In the genomic region with DNA sequence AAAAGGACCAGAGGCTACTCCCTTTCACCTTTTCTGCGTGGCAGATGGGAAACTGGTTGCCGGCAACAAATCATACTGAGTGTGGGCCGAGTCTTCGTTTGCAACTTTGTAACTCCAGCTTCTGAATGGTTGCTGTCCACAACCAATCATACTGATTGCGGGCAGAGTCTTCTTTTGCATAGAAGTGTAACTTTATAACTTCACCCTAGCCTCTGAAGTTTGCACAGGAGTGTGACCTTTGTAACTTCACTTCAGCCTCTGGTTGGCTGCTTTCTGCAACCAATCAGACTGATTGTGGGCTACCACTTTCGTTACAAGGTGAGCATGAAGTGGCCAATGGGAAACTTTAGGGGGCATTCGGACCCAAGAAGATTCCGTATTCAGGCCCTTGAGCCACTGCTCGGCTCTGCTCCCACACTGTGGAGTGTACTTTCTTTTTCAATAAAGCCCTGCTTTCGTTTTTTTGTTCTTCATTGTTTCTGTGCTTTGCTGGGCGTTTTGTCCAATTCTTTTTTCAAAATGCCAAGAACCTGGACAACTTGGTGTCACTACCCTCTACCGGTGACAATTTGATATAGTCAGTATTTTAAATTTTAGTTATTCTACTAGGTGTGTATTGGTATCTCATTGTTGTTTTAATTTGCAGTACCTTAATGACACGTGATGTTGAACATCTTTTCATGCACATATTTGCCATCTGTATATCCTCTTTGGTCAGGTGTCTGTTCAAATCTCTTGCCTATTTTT, we compare ENCODE assay signal across 30 cellular contexts. TPM values are rescaled to one million over a fixed set of nuclear protein-coding genes. Genes with fewer than 3 reads are reported as not detected.
A peak's percentile ranks its signal among the peaks of the same experiment; 100 is the strongest.
DNase-seq lines count a peak whose midpoint lies in the region; ATAC-seq, FAIRE-seq and TF ChIP-seq lines count a peak whose summit lies in the region.
"Had no signal": no experiment of that assay in that cellular context is flagged by ENCODE, and none has a peak within 500 bp of the region (broad histone marks: within the 10 kb centered on the region; RNA-seq: fewer than 3 reads in every experiment).

No MANE protein-coding gene starts in this region.

- H4K20me1 ChIP-seq in PC-3 (ENCODE audit: low read length), result no peaks in the 10 kb centered on the region

- POLR2A ChIA-PET in PC-3 (lab: Charles Lee; ENCODE audit: unreplicated experiment), result no interaction called here

- H3K4me3 ChIP-seq in PC-3 (ENCODE audit: low read length) (no peak overlapping the region), kidney (ENCODE audit: low read length in 2 of 2) (peak overlapping the region in 1 of 2 donors; percentile 37)
- H3K4me3 ChIP-seq: dorsolateral prefrontal cortex, Peyer's patch, SK-N-MC had no signal

- H3K36me3 ChIP-seq in PC-3 (ENCODE audit: low read depth, low read length) (no peaks in the 10 kb centered on the region), kidney (ENCODE audit: control insufficient read depth in 1 of 2, insufficient read depth in 2 of 2, low read length in 2 of 2) (no peaks in the 10 kb centered on the region)
- H3K36me3 ChIP-seq: Peyer's patch had no signal

- FAIRE-seq in kidney (lab: Jason Lieb, UNC), result peak; percentile 45
- FAIRE-seq: islet of Langerhans, urothelium cell line had no signal

- DNase-seq in NCI-H748 (lab: John Stamatoyannopoulos, UW; ENCODE audit: unreplicated experiment), result peak; percentile 0
- no peak for DNase-seq in NCI-H748 treated with DMSO at 0.1 percent for 48 hours (lab: John Stamatoyannopoulos, UW)
- DNase-seq in PC-3, result peak; percentile 20
- DNase-seq in kidney, result no peak
- DNase-seq in NOMO-1 (lab: John Stamatoyannopoulos, UW; ENCODE audit: unreplicated experiment in 2 of 2), result no peak
- no peak for DNase-seq in SKM-1 (lab: John Stamatoyannopoulos, UW; ENCODE audit: unreplicated experiment)
- DNase-seq: activated CD4-positive, CD25-positive, alpha-beta regulatory T cell treated with anti-CD3 and anti-CD28 coated beads, Interleukin-2, amount 50 U/mL, for 72 hours; activated naive CD4-positive, alpha-beta T cell treated with anti-CD3 and anti-CD28 coated beads for 36 hours; activated T-cell treated with anti-CD3 and anti-CD28 coated beads, Interleukin-2, amount 50 U/mL, for 48 hours; C1 segment of cervical spinal cord; DMS 273 treated with DMSO at 0.1 percent for 48 hours; dorsolateral prefrontal cortex; GDM1; hippocampal formation; KG1; NCI-H1092 treated with DMSO at 0.1 percent for 48 hours; NCI-H2081 treated with DMSO at 0.1 percent for 48 hours; NCI-H526; occipital lobe; Peyer's patch had no signal

- peak overlapping the region; percentile 39; the same call in 1 of the 2 replicates for H3K4me2 ChIP-seq in PC-3 (ENCODE audit: low read length)

- H2AFZ ChIP-seq in PC-3 (ENCODE audit: low read length), result no peak overlapping the region

- BruUV-seq in PC-3 (replicated peaks; lab: Mats Ljungman, UMichigan), result no TSS peak

- H3K4me1 ChIP-seq in PC-3 (ENCODE audit: insufficient read depth, low read length), result no peaks in the 10 kb centered on the region
- no peaks in the 10 kb centered on the region for H3K4me1 ChIP-seq in kidney (ENCODE audit: control insufficient read depth in 1 of 2, insufficient read depth in 1 of 2, low read depth in 1 of 2, low read length in 2 of 2)
- H3K4me1 ChIP-seq: Peyer's patch had no signal

- no peaks in the 10 kb centered on the region for H3K27me3 ChIP-seq in PC-3 (ENCODE audit: low read length)
- H3K27me3 ChIP-seq: Peyer's patch had no signal

- no peaks in the 10 kb centered on the region for H3K9me2 ChIP-seq in PC-3 (replicated peaks; ENCODE audit: low read length)

- TF ChIP-seq CTCF in PC-3 (conservative IDR thresholded peaks at IDR 0.05; ENCODE audit: low read depth, low read length) (no peak; the same call in 1 of the 2 replicates), kidney (IDR thresholded peaks at IDR 0.05; ENCODE audit: borderline replicate concordance, extremely low read depth, insufficient read depth) (no peak)

- CTCF ChIA-PET in PC-3 (lab: Charles Lee), result no interaction called here

- no peak overlapping the region for H3K27ac ChIP-seq in PC-3 (ENCODE audit: low read length)
- H3K27ac ChIP-seq in kidney (ENCODE audit: low read depth in 2 of 2, low read length in 2 of 2), result no peak overlapping the region
- H3K27ac ChIP-seq: dorsolateral prefrontal cortex, Peyer's patch, SK-N-MC had no signal

- no peak overlapping the region for H3K9ac ChIP-seq in PC-3 (ENCODE audit: low read length)
- no peak overlapping the region for H3K9ac ChIP-seq in kidney (ENCODE audit: low read length in 2 of 2)

- ATAC-seq in PC-3, result no peak
- no peak for ATAC-seq in HG02798 (IDR thresholded peaks at IDR 0.05; ENCODE audit: poor library complexity, unreplicated experiment)
- no peak for ATAC-seq in HG02840 (IDR thresholded peaks at IDR 0.05; ENCODE audit: low FRiP score, unreplicated experiment)
- ATAC-seq: sciatic nerve had no signal

- H3K9me3 ChIP-seq in PC-3 (ENCODE audit: low read length) (no peaks in the 10 kb centered on the region), kidney (ENCODE audit: control insufficient read depth in 1 of 2, low read length in 2 of 2) (no peaks in the 10 kb centered on the region)
- H3K9me3 ChIP-seq: Peyer's patch had no signal

- no peaks in the 10 kb centered on the region for H3K79me2 ChIP-seq in PC-3 (ENCODE audit: low read length)

- intact Hi-C loops in PC-3 (cut with micrococcal nuclease), result loop anchor here (1.0 kb wide), 1 partner anchor 76 kb away; no protein-coding TSS in a partner anchor
- intact Hi-C loops in kidney (cut with DNase I), result no loop called here

- no peaks in the 10 kb centered on the region for H3F3A ChIP-seq in PC-3 (ENCODE audit: low read length, unreplicated experiment)

RNA-seq across cellular contexts. Expression of gene PAGE5, which starts 9.0 kb away (rescaled TPM):
- not detected in 2 replicates for total RNA-seq in PC-3 (2014; rRNA removed)
- not detected for total RNA-seq in kidney
- not detected for polyA plus RNA-seq in kidney (ENCODE audit: insufficient read depth, low read depth, low replicate concordance)
- total RNA-seq: cardiac septum, dorsolateral prefrontal cortex, fibroblast of villous mesenchyme, myocyte, occipital lobe, Peyer's patch, sciatic nerve had no signal

RNA-seq across cellular contexts. Expression of gene PAGE3, which starts 53.6 kb away (rescaled TPM):
- total RNA-seq in PC-3 (2014; rRNA removed) (not detected in 2 replicates), kidney (not detected)
- polyA plus RNA-seq in kidney (ENCODE audit: insufficient read depth, low read depth, low replicate concordance), result not detected
- total RNA-seq: activated CD8-positive, alpha-beta memory T cell treated with anti-CD3 and anti-CD28 coated beads for 36 hours; activated naive CD4-positive, alpha-beta T cell treated with anti-CD3 and anti-CD28 coated beads for 36 hours; cardiac septum; dorsolateral prefrontal cortex; fibroblast of villous mesenchyme; myocyte; occipital lobe; Peyer's patch; sciatic nerve had no signal

Comparison
In these comparisons a context has a peak if more than half of its experiments do, and no peak if none do; other contexts are left out.
1. DNase-seq: peak in NCI-H748 (single experiment) and PC-3 (single experiment); none in NCI-H748 treated with DMSO at 0.1 percent for 48 hours (single experiment), kidney (single experiment), NOMO-1 (0 of 2) and SKM-1 (single experiment).